In genomic region chr12:131132118-131132892, GRCh38 we compare ENCODE assay signal across 8 cellular contexts.
DNase-seq lines count a peak whose midpoint lies in the region; ATAC-seq and TF ChIP-seq lines count a peak whose summit lies in the region.

No MANE protein-coding gene starts in this region.

- no peak overlapping the region for H3K4me3 Mint-ChIP-seq in T-cell

- H3K9me3 ChIP-seq in ascending aorta (no peaks in the 10 kb centered on the region), iPS DF 6.9 (ENCODE audit: control insufficient read depth, insufficient read depth, low read length) (no peaks in the 10 kb centered on the region)

- intact Hi-C loops in ascending aorta (cut with DNase I), result loop anchor here (1.0 kb wide), 1 partner anchor 216 kb away; no protein-coding TSS in a partner anchor

- peaks cover 0 to 6% (median 2%) of the 10 kb centered on the region in 3 donors for H3K4me1 Mint-ChIP-seq in T-cell

- H3K36me3 ChIP-seq in ascending aorta, result no peaks in the 10 kb centered on the region
- no peaks in the 10 kb centered on the region; the same call in 1 of the 2 replicates for H3K36me3 ChIP-seq in iPS DF 6.9 (ENCODE audit: control insufficient read depth, insufficient read depth, low read length)

- CTCF ChIA-PET in T-cell (lab: Charles Lee), result interaction anchor here (0.9 to 6.0 kb wide), 6 partner anchors 16 to 306 kb away, joined by 3 to 43 read pairs (median 7); no protein-coding TSS in a partner anchor

- peak; percentile 40 to 60 (median 59) for TF ChIP-seq CTCF in ascending aorta (IDR thresholded peaks at IDR 0.05)

- DNase-seq in SKM-1 (lab: John Stamatoyannopoulos, UW; ENCODE audit: unreplicated experiment) (peak; percentile 5), SKM-1 treated with dmso at 0.1 percent for 144 hours (lab: John Stamatoyannopoulos, UW; ENCODE audit: unreplicated experiment) (no peak), T-cell (peak; percentile 12 to 77 (median 64)), ascending aorta (ENCODE audit: low spot score in 2 of 2) (peak in 1 of 2 donors; percentile 66), iPS DF 6.9 (ENCODE audit: low read depth, low spot score) (peak; percentile 75)
- DNase-seq in stimulated activated CD4-positive, alpha-beta T cell treated with anti-CD3 and anti-CD28 coated beads, Interleukin-12 subunit alpha, Interleukin-12 subunit beta, amount 100 ng/mL, for 4 hours, result peak; percentile 79

- POLR2A ChIA-PET in T-cell (lab: Charles Lee), result no interaction called here

- H3K27me3 ChIP-seq in ascending aorta, result no peaks in the 10 kb centered on the region
- H3K27me3 ChIP-seq in iPS DF 6.9 (ENCODE audit: control insufficient read depth, insufficient read depth, low read length), result no peaks in the 10 kb centered on the region

- H3K27ac Mint-ChIP-seq in T-cell, result no peak overlapping the region

- no peak overlapping the region for H3K27ac ChIP-seq in ascending aorta
- H3K27ac ChIP-seq in iPS DF 6.9 (ENCODE audit: low read length), result no peak overlapping the region

- no peaks in the 10 kb centered on the region for H3K9me3 Mint-ChIP-seq in T-cell

- no peaks in the 10 kb centered on the region for H3K36me3 Mint-ChIP-seq in T-cell

- H3K27me3 Mint-ChIP-seq in T-cell, result no peaks in the 10 kb centered on the region

- no CpG with 5 or more reads among the region's 29 CpGs for WGBS in iPS DF 6.9 (ENCODE audit: insufficient coverage, insufficient read length)

- H3K4me1 ChIP-seq in ascending aorta (peaks cover 0 to 5% of the 10 kb centered on the region in 2 donors), iPS DF 6.9 (ENCODE audit: control insufficient read depth, insufficient read depth, low read length) (no peaks in the 10 kb centered on the region)

- ATAC-seq in HG03520 (IDR thresholded peaks at IDR 0.05; ENCODE audit: unreplicated experiment) (peak; percentile 68), T-cell (replicated peaks in 1 of 4) (peak; percentile 50 to 71 (median 64)), GM19467 (IDR thresholded peaks at IDR 0.05; ENCODE audit: unreplicated experiment) (no peak)

- no peak overlapping the region for H3K4me3 ChIP-seq in ascending aorta
- no peak overlapping the region for H3K4me3 ChIP-seq in iPS DF 6.9 (ENCODE audit: low read length)
